16 cellular contexts compared by ENCODE assay signal in the genomic region with DNA sequence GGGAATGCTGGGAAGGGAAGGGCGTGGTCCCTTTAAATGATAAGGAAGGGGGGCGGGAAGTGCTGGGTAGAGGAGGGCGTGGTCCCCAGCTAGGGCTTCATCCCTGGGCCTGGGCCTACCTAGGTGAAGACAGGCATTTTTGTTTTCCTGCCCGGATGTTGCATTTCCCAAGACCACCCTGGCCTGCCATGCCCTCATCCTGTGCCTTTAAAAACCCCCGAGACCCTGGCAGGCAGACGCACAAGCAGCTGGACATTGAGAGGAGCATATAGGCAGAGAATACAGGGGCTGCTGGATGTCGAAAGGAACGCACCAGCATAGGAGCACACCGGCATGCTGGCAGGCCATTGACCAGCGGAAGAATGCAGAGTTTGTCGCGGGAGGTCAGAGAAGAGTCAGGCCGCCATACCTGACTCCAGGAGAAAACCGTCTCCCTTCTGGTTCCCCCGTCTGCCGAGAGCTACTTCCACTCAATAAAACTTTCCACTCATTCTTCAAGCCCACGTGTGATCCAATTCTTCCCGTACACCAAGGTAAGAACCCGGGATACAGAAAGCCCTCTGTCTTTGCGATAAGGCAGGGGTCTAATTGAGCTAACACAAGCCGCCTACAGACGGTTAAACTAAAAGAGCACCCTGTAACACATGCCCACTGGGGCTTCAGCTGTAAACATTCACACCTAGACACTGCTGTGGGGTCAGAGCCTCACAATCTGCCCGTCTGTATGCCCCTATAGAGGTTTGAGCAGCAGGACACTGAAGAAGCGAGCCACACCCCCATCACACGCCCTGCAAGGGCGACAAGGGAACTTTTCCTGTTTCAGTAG. TPM values are rescaled to one million over a fixed set of nuclear protein-coding genes. Genes with fewer than 3 reads are reported as not detected.
DNase-seq lines count a peak whose midpoint lies in the region; ATAC-seq, FAIRE-seq and TF ChIP-seq lines count a peak whose summit lies in the region.
"Had no signal": no experiment of that assay in that cellular context is flagged by ENCODE, and none has a peak within 500 bp of the region (broad histone marks: within the 10 kb centered on the region; RNA-seq: fewer than 3 reads in every experiment).

No MANE protein-coding gene starts in this region.

- no peaks in the 10 kb centered on the region for H3K9me3 ChIP-seq in IMR-90 (ENCODE audit: control insufficient read depth, insufficient read depth, low read length)
- no peaks in the 10 kb centered on the region for H3K9me3 ChIP-seq in astrocyte (ENCODE audit: insufficient read depth, low read depth, low read length)
- H3K9me3 ChIP-seq in mesenchymal stem cell (ENCODE audit: control insufficient read depth, low read length), result no peaks in the 10 kb centered on the region
- H3K9me3 ChIP-seq in SJCRH30 (replicated peaks), result no peaks in the 10 kb centered on the region
- H3K9me3 ChIP-seq: BE2C, SJSA1, upper lobe of right lung had no signal

- TF ChIP-seq RAD21 in IMR-90 (IDR thresholded peaks at IDR 0.05; ENCODE audit: low read length), result no peak

- H3K23ac ChIP-seq in IMR-90 (ENCODE audit: low read depth, low read length) (no peak overlapping the region), mesenchymal stem cell (ENCODE audit: low read length in 2 of 2) (no peak overlapping the region)

- H3K27ac ChIP-seq in IMR-90 (ENCODE audit: insufficient read depth, low read length), result no peak overlapping the region
- H3K27ac ChIP-seq in astrocyte (ENCODE audit: low read depth, low read length), result no peak overlapping the region
- no peak overlapping the region for H3K27ac ChIP-seq in mesenchymal stem cell (ENCODE audit: low read length, poor library complexity, severe bottlenecking)
- H3K27ac ChIP-seq in SJCRH30, result no peak overlapping the region
- H3K27ac ChIP-seq: SJSA1, upper lobe of right lung had no signal

- dilution Hi-C loops in IMR-90 (cut with HindIII; ENCODE audit: low sequenced_read_pairs, unreplicated experiment), result no loop called here

- H3K9me1 ChIP-seq in IMR-90 (ENCODE audit: insufficient read depth, low read length), result peaks cover 3% of the 10 kb centered on the region; the same call in 1 of the 2 replicates

- no peak for TF ChIP-seq POLR2A in IMR-90 (IDR thresholded peaks at IDR 0.05; ENCODE audit: low read depth, low read length)

- H3K4ac ChIP-seq in IMR-90 (ENCODE audit: low read depth, low read length), result no peak overlapping the region
- H3K4ac ChIP-seq in mesenchymal stem cell (ENCODE audit: low read depth in 1 of 2, low read length in 2 of 2), result peak overlapping the region in 1 of 2 experiments; percentile 69

- ATAC-seq in IMR-90 (ENCODE audit: low read depth) (no peak), natural killer cell (no peak)
- ATAC-seq: upper lobe of right lung had no signal

- no peak overlapping the region for H3K18ac ChIP-seq in IMR-90 (ENCODE audit: low read depth, low read length)
- H3K18ac ChIP-seq in mesenchymal stem cell (ENCODE audit: low read depth in 1 of 2, low read length in 2 of 2), result no peak overlapping the region

- no peak overlapping the region for H2AFZ ChIP-seq in IMR-90 (replicated peaks; ENCODE audit: low read length, poor library complexity)
- H2AFZ ChIP-seq in astrocyte (ENCODE audit: low read depth, low read length), result no peak overlapping the region
- H2AFZ ChIP-seq in mesenchymal stem cell (ENCODE audit: low read depth, low read length), result no peak overlapping the region

- peak overlapping the region in 1 of 2 experiments; percentile 10 for H2BK12ac ChIP-seq in mesenchymal stem cell (ENCODE audit: low read length in 2 of 2)

- H3K9ac ChIP-seq in IMR-90 (ENCODE audit: low read depth, low read length), result no peak overlapping the region
- no peak overlapping the region for H3K9ac ChIP-seq in astrocyte (ENCODE audit: low read length)
- H3K9ac ChIP-seq in mesenchymal stem cell (ENCODE audit: low read length), result no peak overlapping the region

- H4K20me1 ChIP-seq in IMR-90 (ENCODE audit: insufficient read depth, low read length) (no peaks in the 10 kb centered on the region), astrocyte (ENCODE audit: insufficient read depth, low read length) (no peaks in the 10 kb centered on the region)

- H3K79me2 ChIP-seq in astrocyte (ENCODE audit: insufficient read depth, low read length), result no peaks in the 10 kb centered on the region

- peaks cover 7 to 14% of the 10 kb centered on the region in 2 experiments; a peak in 3 of 4 replicates for H3K79me1 ChIP-seq in IMR-90 (ENCODE audit: low read depth in 1 of 2, low read length in 2 of 2)
- no peaks in the 10 kb centered on the region for H3K79me1 ChIP-seq in mesenchymal stem cell (replicated peaks; ENCODE audit: low read length, poor library complexity, severe bottlenecking)

- peak overlapping the region in 1 of 7 donors; percentile 12 for H3K27ac Mint-ChIP-seq in CD14-positive monocyte
- peak overlapping the region; percentile 28 for H3K27ac Mint-ChIP-seq in astrocyte (ENCODE audit: unreplicated experiment)
- peak overlapping the region in 1 of 2 donors; percentile 59 for H3K27ac Mint-ChIP-seq in natural killer cell

- H2AK5ac ChIP-seq in IMR-90 (ENCODE audit: low read depth, low read length) (peak overlapping the region; percentile 28; the same call in 1 of the 2 replicates), mesenchymal stem cell (ENCODE audit: low read length, severe bottlenecking) (no peak overlapping the region)

- no peak for DNase-seq in CD14-positive monocyte (ENCODE audit: low spot score)
- DNase-seq in IMR-90, result no peak
- DNase-seq in astrocyte (ENCODE audit: low read depth), result no peak
- no peak for DNase-seq in mesenchymal stem cell
- DNase-seq in amniotic stem cell (lab: John Stamatoyannopoulos, UW), result no peak
- DNase-seq in AG20443 (ENCODE audit: low spot score), result no peak
- no peak for DNase-seq in natural killer cell
- DNase-seq in SJCRH30, result no peak
- DNase-seq: activated T-cell treated with anti-CD3 and anti-CD28 coated beads for 4 hours, amygdala, BE2C, NCI-H2107, posterior cingulate gyrus, upper lobe of right lung had no signal

- H3K14ac ChIP-seq in IMR-90 (replicated peaks; ENCODE audit: low read depth, low read length) (no peak overlapping the region), mesenchymal stem cell (ENCODE audit: low read length in 2 of 2) (peak overlapping the region in 1 of 2 experiments; percentile 79)

- TF ChIP-seq CTCF in CD14-positive monocyte (IDR thresholded peaks at IDR 0.05) (no peak), IMR-90 (conservative IDR thresholded peaks at IDR 0.05; ENCODE audit: low read depth, low read length) (no peak), astrocyte (IDR thresholded peaks at IDR 0.05; ENCODE audit: insufficient read depth, low read depth, low read length) (no peak), natural killer cell (IDR thresholded peaks at IDR 0.05) (no peak)

- H2AK9ac ChIP-seq in IMR-90 (replicated peaks; ENCODE audit: low read depth, low read length, poor library complexity), result no peak overlapping the region

- BruUV-seq in IMR-90 (replicated peaks; lab: Mats Ljungman, UMichigan), result no TSS peak

- no peak for FAIRE-seq in astrocyte (lab: Jason Lieb, UNC)
- FAIRE-seq: GM12892 had no signal

- 91% methylated on average over 21 of the region's 26 CpGs; no CpG with 5 or more reads in 1 of the 2 experiments for WGBS in IMR-90 (ENCODE audit: extremely low coverage in 2 of 2, insufficient read length in 1 of 2), 2 experiments
- 61% methylated on average over 26 of the region's 26 CpGs for WGBS in mesenchymal stem cell

- H2BK20ac ChIP-seq in IMR-90 (ENCODE audit: low read depth, low read length), result no peak overlapping the region

- H2BK15ac ChIP-seq in IMR-90 (ENCODE audit: low read depth, low read length), result no peak overlapping the region
- no peak overlapping the region for H2BK15ac ChIP-seq in mesenchymal stem cell (ENCODE audit: low read depth, poor library complexity, severe bottlenecking)

- H3K4me2 ChIP-seq in IMR-90 (ENCODE audit: low read depth, low read length), result no peak overlapping the region
- no peak overlapping the region for H3K4me2 ChIP-seq in astrocyte (ENCODE audit: low read length)
- peak overlapping the region; percentile 50 for H3K4me2 ChIP-seq in mesenchymal stem cell (ENCODE audit: low read length, poor library complexity, severe bottlenecking)

- in situ Hi-C loops in IMR-90 (cut with MboI; ENCODE audit: low sequenced_read_pairs), result no loop called here

- intact Hi-C loops in CD14-positive monocyte (cut with micrococcal nuclease) (loop anchor here (5.0 to 10.0 kb wide), 3 partner anchors 130 to 1120 kb away; partner anchors contain the start of gene NEIL3 (in 1 of the 2)), IMR-90 (cut with micrococcal nuclease) (loop anchor here (5.0 kb wide), 3 partner anchors 87 to 338 kb away; no protein-coding TSS in a partner anchor), natural killer cell (cut with micrococcal nuclease) (loop anchor here (5.0 kb wide), 2 partner anchors 43 to 1123 kb away; no protein-coding TSS in a partner anchor)

- POLR2A ChIA-PET in IMR-90 (lab: Charles Lee; ENCODE audit: unreplicated experiment), result no interaction called here

- H3K4me3 Mint-ChIP-seq in CD14-positive monocyte (peak overlapping the region; percentile 57 to 74), astrocyte (ENCODE audit: unreplicated experiment) (peak overlapping the region; percentile 80), natural killer cell (no peak overlapping the region)

- H3K36me3 Mint-ChIP-seq in CD14-positive monocyte (peaks cover 2 to 6% of the 10 kb centered on the region in 2 donors), astrocyte (ENCODE audit: low read depth, unreplicated experiment) (no peaks in the 10 kb centered on the region), natural killer cell (no peaks in the 10 kb centered on the region)

- CTCF ChIA-PET in IMR-90 (lab: Yijun Ruan, JAX), result no interaction called here

- H2BK5ac ChIP-seq in IMR-90 (ENCODE audit: low read depth, low read length, poor library complexity, severe bottlenecking) (no peak overlapping the region), mesenchymal stem cell (ENCODE audit: low read depth, low read length, poor library complexity, severe bottlenecking) (no peak overlapping the region)

- H4K91ac ChIP-seq in IMR-90 (ENCODE audit: insufficient read depth, low read depth, low read length) (no peak overlapping the region), mesenchymal stem cell (ENCODE audit: low read length) (peak overlapping the region; percentile 23)

- H3K4me1 Mint-ChIP-seq in CD14-positive monocyte, result peaks cover 22% of the 10 kb centered on the region
- peaks cover 21% of the 10 kb centered on the region for H3K4me1 Mint-ChIP-seq in astrocyte (ENCODE audit: low read depth, unreplicated experiment)
- H3K4me1 Mint-ChIP-seq in natural killer cell, result peaks cover 20 to 21% of the 10 kb centered on the region in 2 donors

- H3K4me3 ChIP-seq in IMR-90 (ENCODE audit: insufficient read depth, low read depth, low read length) (no peak overlapping the region), astrocyte (ENCODE audit: insufficient read depth, low read depth, low read length) (no peak overlapping the region), mesenchymal stem cell (ENCODE audit: insufficient read depth in 1 of 2, low read depth in 1 of 2, low read length in 2 of 2) (peak overlapping the region in 1 of 2 experiments; percentile 49), SJCRH30 (no peak overlapping the region)
- H3K4me3 ChIP-seq: SJSA1, upper lobe of right lung had no signal

- no peaks in the 10 kb centered on the region for H3K27me3 ChIP-seq in IMR-90 (ENCODE audit: control insufficient read depth, insufficient read depth, low read length)
- no peaks in the 10 kb centered on the region for H3K27me3 ChIP-seq in astrocyte (ENCODE audit: insufficient read depth, low read length)
- H3K27me3 ChIP-seq in mesenchymal stem cell (ENCODE audit: control insufficient read depth in 1 of 2, insufficient read depth in 1 of 2, low read length in 2 of 2), result no peaks in the 10 kb centered on the region
- H3K27me3 ChIP-seq in SJCRH30, result no peaks in the 10 kb centered on the region
- H3K27me3 ChIP-seq: BE2C, SJSA1, upper lobe of right lung had no signal

- H2BK120ac ChIP-seq in IMR-90 (ENCODE audit: low read depth, low read length) (no peak overlapping the region), mesenchymal stem cell (ENCODE audit: low read depth, low read length) (no peak overlapping the region)

- H3K36me3 ChIP-seq in IMR-90 (ENCODE audit: control insufficient read depth, insufficient read depth, low read length) (no peaks in the 10 kb centered on the region), astrocyte (ENCODE audit: insufficient read depth, low read length) (no peaks in the 10 kb centered on the region), mesenchymal stem cell (ENCODE audit: control insufficient read depth in 1 of 2, insufficient read depth in 2 of 2, low read depth in 1 of 2, low read length in 2 of 2) (no peaks in the 10 kb centered on the region), SJCRH30 (no peaks in the 10 kb centered on the region)
- H3K36me3 ChIP-seq: BE2C, SJSA1, upper lobe of right lung had no signal

- H3K4me1 ChIP-seq in IMR-90 (ENCODE audit: control insufficient read depth, insufficient read depth, low read length) (peaks cover 9% of the 10 kb centered on the region; the same call in 1 of the 2 replicates), astrocyte (ENCODE audit: insufficient read depth, low read length) (peaks cover 12% of the 10 kb centered on the region), mesenchymal stem cell (ENCODE audit: control insufficient read depth, insufficient read depth, low read depth, low read length) (no peaks in the 10 kb centered on the region), SJCRH30 (peaks cover 3% of the 10 kb centered on the region; the same call in 1 of the 2 replicates)
- H3K4me1 ChIP-seq: BE2C had no signal

- no peaks in the 10 kb centered on the region for H3K27me3 Mint-ChIP-seq in CD14-positive monocyte (ENCODE audit: low read depth in 3 of 3)
- no peaks in the 10 kb centered on the region for H3K27me3 Mint-ChIP-seq in astrocyte (ENCODE audit: low read depth, unreplicated experiment)
- no peaks in the 10 kb centered on the region for H3K27me3 Mint-ChIP-seq in natural killer cell (ENCODE audit: low read depth in 2 of 2)

- H3K56ac ChIP-seq in IMR-90 (ENCODE audit: extremely low read depth, insufficient read depth, low read length), result no peak overlapping the region

- H3K9me3 Mint-ChIP-seq in CD14-positive monocyte (peaks cover 0 to 4% (median 0%) of the 10 kb centered on the region in 7 donors), astrocyte (ENCODE audit: unreplicated experiment) (no peaks in the 10 kb centered on the region), natural killer cell (no peaks in the 10 kb centered on the region)

- H4K8ac ChIP-seq in IMR-90 (ENCODE audit: low read depth in 2 of 2, low read length in 2 of 2) (no peak overlapping the region), mesenchymal stem cell (ENCODE audit: low read length) (peak overlapping the region; percentile 1)

- H4K5ac ChIP-seq in IMR-90 (ENCODE audit: low read depth, low read length), result no peak overlapping the region

RNA-seq across cellular contexts. Expression of gene AGA, which starts 2.9 kb away (rescaled TPM):
- polyA plus RNA-seq in CD14-positive monocyte, result 10 to 100 TPM; 23.0 to 43.1 TPM
- total RNA-seq in IMR-90 (2012; rRNA removed), result 35.8 and 38.5 TPM in 2 replicates
- 24.7 and 26.3 TPM in 2 replicates for polyA plus RNA-seq in IMR-90 (2012; rRNA removed)
- 21.4 and 27.6 TPM in 2 replicates for polyA plus RNA-seq in IMR-90 (2012; cell fraction: cytosol; rRNA removed)
- polyA plus RNA-seq in IMR-90 (2012; cell fraction: nucleus; rRNA removed; ENCODE audit: low replicate concordance), result 9.2 and 18.4 TPM in 2 replicates
- total RNA-seq in astrocyte, result 15.1 and 17.1 TPM in 2 replicates
- 19.6 TPM for polyA plus RNA-seq in mesenchymal stem cell (2013, experiment 1 of 2)
- 18.2 TPM for polyA plus RNA-seq in mesenchymal stem cell (2013, experiment 2 of 2)
- 10 to 100 TPM; 15.7 to 16.9 (median 16.6) TPM for total RNA-seq in natural killer cell
- 1.5 and 1.9 TPM in 2 replicates for total RNA-seq in SJCRH30 (2014; rRNA removed; shearing (Covaris generic))
